ENCODE assay signal across 34 cellular contexts in the genomic region with DNA sequence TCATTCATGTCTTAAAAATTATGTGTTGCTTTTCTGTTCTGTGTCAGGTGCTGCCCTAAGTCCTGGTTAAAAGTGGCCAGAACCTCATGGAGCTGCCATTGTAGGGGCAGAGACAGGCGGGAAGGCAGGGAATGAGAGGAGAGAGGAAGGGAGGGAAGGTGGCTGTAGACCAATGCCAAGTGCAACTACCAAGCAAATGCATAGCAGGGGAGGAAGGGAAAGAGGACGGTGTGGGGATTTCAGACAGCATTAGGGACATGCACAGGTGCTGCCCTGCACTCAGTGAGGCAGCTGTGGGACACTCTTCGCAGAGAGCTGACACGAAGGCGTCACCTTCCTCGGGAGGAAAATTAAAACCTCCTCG. TPM values are rescaled to one million over a fixed set of nuclear protein-coding genes. Genes with fewer than 3 reads are reported as not detected.
"Had no signal": no experiment of that assay in that cellular context is flagged by ENCODE, and none has a peak within 500 bp of the region (broad histone marks: within the 10 kb centered on the region; RNA-seq: fewer than 3 reads in every experiment).

No MANE protein-coding gene starts in this region.

- H3K9me3 ChIP-seq: esophagus squamous epithelium, gastroesophageal sphincter had no signal

- H3K27ac ChIP-seq: brain microvascular endothelial cell, esophagus squamous epithelium, gastroesophageal sphincter, VCaP had no signal

- H3K4me1 ChIP-seq: esophagus squamous epithelium, gastroesophageal sphincter had no signal

- H3K27me3 ChIP-seq: brain microvascular endothelial cell, gastroesophageal sphincter had no signal

- H3K36me3 ChIP-seq: brain microvascular endothelial cell, esophagus squamous epithelium, gastroesophageal sphincter had no signal

- ATAC-seq: activated naive CD4-positive, alpha-beta T cell treated with anti-CD3 and anti-CD28 coated beads, Interleukin-2, amount 50 U/mL, for 72 hours; activated T-cell treated with anti-CD3 and anti-CD28 coated beads, Interleukin-2, amount 50 U/mL, for 72 hours; effector memory CD8-positive, alpha-beta T cell; gastroesophageal sphincter; WTC11 had no signal

- DNase-seq: activated CD4-positive, alpha-beta memory T cell treated with anti-CD3 and anti-CD28 coated beads, Interleukin-2, amount 10 ng/mL, durations not matched to agents 7 days and 5 days; activated CD4-positive, alpha-beta T cell treated with anti-CD3 and anti-CD28 coated beads for 1 hour; activated CD4-positive, alpha-beta T cell treated with anti-CD3 and anti-CD28 coated beads for 4 hours; activated CD4-positive, alpha-beta T cell treated with anti-CD3 and anti-CD28 coated beads, Interleukin-2, amount 10 ng/mL, durations not matched to agents 7 days and 5 days; activated CD4-positive, alpha-beta T cell treated with anti-CD3 and anti-CD28 coated beads, Interleukin-2, amount 50 U/mL, for 4 hours; activated CD8-positive, alpha-beta memory T cell treated with anti-CD3 and anti-CD28 coated beads, Interleukin-2, amount 50 U/mL, for 48 hours; activated gamma-delta T cell; activated naive CD4-positive, alpha-beta T cell; activated naive CD4-positive, alpha-beta T cell treated with anti-CD3 and anti-CD28 coated beads, Interleukin-2, amount 10 ng/mL, durations not matched to agents 7 days and 5 days; activated naive CD8-positive, alpha-beta T cell treated with anti-CD3 and anti-CD28 coated beads, Interleukin-2, amount 10 ng/mL, durations not matched to agents 7 days and 5 days; activated T-cell treated with anti-CD3 and anti-CD28 coated beads for 4 hours; activated T-cell treated with anti-CD3 and anti-CD28 coated beads, Interleukin-2, amount 50 U/mL, for 24 hours; activated T-cell treated with anti-CD3 and anti-CD28 coated beads, Interleukin-2, amount 50 U/mL, for 72 hours; brain microvascular endothelial cell; caudate nucleus; cortex of kidney; dermis blood vessel endothelial cell; effector CD4-positive, alpha-beta T cell; effector memory CD8-positive, alpha-beta T cell; erythroblast; esophagus squamous epithelium; foreskin melanocyte; T-helper 2 cell had no signal

- H3K4me3 ChIP-seq: esophagus squamous epithelium, gastroesophageal sphincter had no signal

RNA-seq across cellular contexts. Expression of a gene that starts 21.0 kb away (rescaled TPM):
- total RNA-seq: activated CD4-positive, alpha-beta memory T cell treated with anti-CD3 and anti-CD28 coated beads, Interleukin-2, amount 10 ng/mL, durations not matched to agents 7 days and 5 days; activated CD4-positive, alpha-beta T cell treated with anti-CD3 and anti-CD28 coated beads, Interleukin-2, amount 10 ng/mL, durations not matched to agents 7 days and 5 days; activated naive CD4-positive, alpha-beta T cell treated with anti-CD3 and anti-CD28 coated beads, Interleukin-2, amount 50 U/mL, for 72 hours; activated naive CD8-positive, alpha-beta T cell treated with anti-CD3 and anti-CD28 coated beads, Interleukin-2, amount 10 ng/mL, durations not matched to agents 7 days and 5 days; activated T-cell treated with anti-CD3 and anti-CD28 coated beads, Interleukin-2, amount 50 U/mL, for 72 hours; astrocyte; bronchial epithelial cell; chondrocyte; dermis blood vessel endothelial cell; esophagus squamous epithelium; fibroblast of lung; fibroblast of villous mesenchyme; gastroesophageal sphincter; glomerular endothelial cell; T-helper 1 cell treated with Interleukin-12 subunit alpha and Interleukin-12 subunit beta and Interleukin-4 antibody, amounts not matched to agents 30 ng/mL and 1 ng/mL, for 36 hours; WTC11 had no signal
- polyA plus RNA-seq: fibroblast of lung had no signal
